ENCODE assay signal across 28 cellular contexts in the genomic region with DNA sequence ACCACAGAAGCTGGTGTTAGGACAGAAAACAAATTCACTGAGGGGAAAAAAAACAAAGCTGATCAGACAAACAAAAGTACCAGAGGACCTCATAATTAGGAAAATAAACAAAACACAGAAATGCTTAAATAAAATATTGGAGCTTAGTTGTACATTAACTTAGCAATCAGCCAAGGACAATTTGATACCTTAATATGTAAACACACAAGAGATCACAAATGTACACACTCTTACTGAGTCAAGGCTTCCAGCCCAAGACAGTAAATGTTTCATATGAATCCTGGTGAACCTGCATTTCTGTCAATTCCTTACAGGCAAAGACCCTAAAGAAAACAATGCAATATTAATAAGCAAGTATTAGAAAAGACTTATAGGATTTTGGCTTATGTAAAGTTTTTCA.
"Had no signal": no experiment of that assay in that cellular context is flagged by ENCODE, and none has a peak within 500 bp of the region (broad histone marks: within the 10 kb centered on the region; RNA-seq: fewer than 3 reads in every experiment).

No MANE protein-coding gene starts in this region.

- H3K27ac ChIP-seq: ascending aorta, breast epithelium, cardiac muscle cell, colonic mucosa had no signal

- H3K36me3 Mint-ChIP-seq: activated naive CD4-positive, alpha-beta T cell treated with anti-CD3 and anti-CD28 coated beads, Interleukin-2, amount 10 ng/mL, durations not matched to agents 7 days and 5 days; activated naive CD4-positive, alpha-beta T cell treated with anti-CD3 and anti-CD28 coated beads, Interleukin-2, amount 50 U/mL, for 72 hours; activated naive CD8-positive, alpha-beta T cell treated with anti-CD3 and anti-CD28 coated beads, Interleukin-2, amount 10 ng/mL, durations not matched to agents 7 days and 5 days; brain; WTC11 had no signal

- H3K4me3 ChIP-seq: ascending aorta, breast epithelium, cardiac muscle cell, colonic mucosa had no signal

- H3K9me3 Mint-ChIP-seq: activated CD4-positive, alpha-beta memory T cell treated with anti-CD3 and anti-CD28 coated beads, Interleukin-2, amount 10 ng/mL, durations not matched to agents 7 days and 5 days; activated CD4-positive, alpha-beta T cell treated with anti-CD3 and anti-CD28 coated beads, Interleukin-2, amount 10 ng/mL, durations not matched to agents 7 days and 5 days; activated naive CD4-positive, alpha-beta T cell treated with anti-CD3 and anti-CD28 coated beads, Interleukin-2, amount 10 ng/mL, durations not matched to agents 7 days and 5 days; activated naive CD4-positive, alpha-beta T cell treated with anti-CD3 and anti-CD28 coated beads, Interleukin-2, amount 50 U/mL, for 72 hours; activated naive CD8-positive, alpha-beta T cell treated with anti-CD3 and anti-CD28 coated beads, Interleukin-2, amount 10 ng/mL, durations not matched to agents 7 days and 5 days; activated T-cell treated with anti-CD3 and anti-CD28 coated beads, Interleukin-2, amount 50 U/mL, for 24 hours; activated T-cell treated with anti-CD3 and anti-CD28 coated beads, Interleukin-2, amount 50 U/mL, for 72 hours; brain; endodermal cell; WTC11 had no signal

- DNase-seq: activated CD4-positive, alpha-beta memory T cell treated with anti-CD3 and anti-CD28 coated beads, Interleukin-2, amount 10 ng/mL, durations not matched to agents 7 days and 5 days; activated CD4-positive, alpha-beta T cell treated with anti-CD3 and anti-CD28 coated beads for 1 hour; activated CD4-positive, alpha-beta T cell treated with anti-CD3 and anti-CD28 coated beads for 4 hours; activated CD4-positive, alpha-beta T cell treated with anti-CD3 and anti-CD28 coated beads, Interleukin-2, amount 10 ng/mL, durations not matched to agents 7 days and 5 days; activated CD4-positive, alpha-beta T cell treated with anti-CD3 and anti-CD28 coated beads, Interleukin-2, amount 50 U/mL, for 4 hours; activated CD8-positive, alpha-beta memory T cell treated with anti-CD3 and anti-CD28 coated beads, Interleukin-2, amount 50 U/mL, for 48 hours; activated gamma-delta T cell; activated naive CD4-positive, alpha-beta T cell; activated naive CD4-positive, alpha-beta T cell treated with anti-CD3 and anti-CD28 coated beads, Interleukin-2, amount 10 ng/mL, durations not matched to agents 7 days and 5 days; activated naive CD8-positive, alpha-beta T cell treated with anti-CD3 and anti-CD28 coated beads, Interleukin-2, amount 10 ng/mL, durations not matched to agents 7 days and 5 days; activated T-cell treated with anti-CD3 and anti-CD28 coated beads for 4 hours; activated T-cell treated with anti-CD3 and anti-CD28 coated beads, Interleukin-2, amount 50 U/mL, for 24 hours; activated T-cell treated with anti-CD3 and anti-CD28 coated beads, Interleukin-2, amount 50 U/mL, for 72 hours; central memory CD4-positive, alpha-beta T cell; cerebellar nuclear complex; colonic mucosa; effector memory CD4-positive, alpha-beta T cell; endodermal cell; foreskin fibroblast; head of caudate nucleus; T-helper 2 cell had no signal

- H3K27me3 Mint-ChIP-seq: activated CD4-positive, alpha-beta memory T cell treated with anti-CD3 and anti-CD28 coated beads, Interleukin-2, amount 10 ng/mL, durations not matched to agents 7 days and 5 days; activated CD4-positive, alpha-beta T cell treated with anti-CD3 and anti-CD28 coated beads, Interleukin-2, amount 10 ng/mL, durations not matched to agents 7 days and 5 days; activated naive CD4-positive, alpha-beta T cell treated with anti-CD3 and anti-CD28 coated beads, Interleukin-2, amount 10 ng/mL, durations not matched to agents 7 days and 5 days; activated T-cell treated with anti-CD3 and anti-CD28 coated beads, Interleukin-2, amount 50 U/mL, for 24 hours had no signal

- H3K4me1 Mint-ChIP-seq: activated CD4-positive, alpha-beta memory T cell treated with anti-CD3 and anti-CD28 coated beads, Interleukin-2, amount 10 ng/mL, durations not matched to agents 7 days and 5 days; activated CD4-positive, alpha-beta T cell treated with anti-CD3 and anti-CD28 coated beads, Interleukin-2, amount 10 ng/mL, durations not matched to agents 7 days and 5 days; activated naive CD4-positive, alpha-beta T cell treated with anti-CD3 and anti-CD28 coated beads, Interleukin-2, amount 10 ng/mL, durations not matched to agents 7 days and 5 days; activated naive CD8-positive, alpha-beta T cell treated with anti-CD3 and anti-CD28 coated beads, Interleukin-2, amount 10 ng/mL, durations not matched to agents 7 days and 5 days; brain; endodermal cell; WTC11 had no signal

- H3K27me3 ChIP-seq: ascending aorta, breast epithelium, cardiac muscle cell, colonic mucosa had no signal

- H3K4me3 Mint-ChIP-seq: activated CD4-positive, alpha-beta memory T cell treated with anti-CD3 and anti-CD28 coated beads, Interleukin-2, amount 10 ng/mL, durations not matched to agents 7 days and 5 days; activated CD4-positive, alpha-beta T cell treated with anti-CD3 and anti-CD28 coated beads, Interleukin-2, amount 10 ng/mL, durations not matched to agents 7 days and 5 days; activated naive CD4-positive, alpha-beta T cell treated with anti-CD3 and anti-CD28 coated beads, Interleukin-2, amount 10 ng/mL, durations not matched to agents 7 days and 5 days; activated naive CD8-positive, alpha-beta T cell treated with anti-CD3 and anti-CD28 coated beads, Interleukin-2, amount 10 ng/mL, durations not matched to agents 7 days and 5 days; activated T-cell treated with anti-CD3 and anti-CD28 coated beads, Interleukin-2, amount 50 U/mL, for 24 hours; activated T-cell treated with anti-CD3 and anti-CD28 coated beads, Interleukin-2, amount 50 U/mL, for 72 hours; brain; endodermal cell; WTC11 had no signal

- ATAC-seq: activated naive CD4-positive, alpha-beta T cell treated with anti-CD3 and anti-CD28 coated beads, Interleukin-2, amount 50 U/mL, for 72 hours; activated T-cell treated with anti-CD3 and anti-CD28 coated beads, Interleukin-2, amount 50 U/mL, for 72 hours; esophagus mucosa; WTC11 had no signal

- H3K27ac Mint-ChIP-seq: activated CD4-positive, alpha-beta memory T cell treated with anti-CD3 and anti-CD28 coated beads, Interleukin-2, amount 10 ng/mL, durations not matched to agents 7 days and 5 days; activated CD4-positive, alpha-beta T cell treated with anti-CD3 and anti-CD28 coated beads, Interleukin-2, amount 10 ng/mL, durations not matched to agents 7 days and 5 days; activated naive CD4-positive, alpha-beta T cell treated with anti-CD3 and anti-CD28 coated beads, Interleukin-2, amount 10 ng/mL, durations not matched to agents 7 days and 5 days; activated naive CD4-positive, alpha-beta T cell treated with anti-CD3 and anti-CD28 coated beads, Interleukin-2, amount 50 U/mL, for 72 hours; activated naive CD8-positive, alpha-beta T cell treated with anti-CD3 and anti-CD28 coated beads, Interleukin-2, amount 10 ng/mL, durations not matched to agents 7 days and 5 days; activated T-cell treated with anti-CD3 and anti-CD28 coated beads, Interleukin-2, amount 50 U/mL, for 24 hours; activated T-cell treated with anti-CD3 and anti-CD28 coated beads, Interleukin-2, amount 50 U/mL, for 72 hours; brain; endodermal cell; WTC11 had no signal
